ENCODE assay signal across 2 cellular contexts in the genomic region with DNA sequence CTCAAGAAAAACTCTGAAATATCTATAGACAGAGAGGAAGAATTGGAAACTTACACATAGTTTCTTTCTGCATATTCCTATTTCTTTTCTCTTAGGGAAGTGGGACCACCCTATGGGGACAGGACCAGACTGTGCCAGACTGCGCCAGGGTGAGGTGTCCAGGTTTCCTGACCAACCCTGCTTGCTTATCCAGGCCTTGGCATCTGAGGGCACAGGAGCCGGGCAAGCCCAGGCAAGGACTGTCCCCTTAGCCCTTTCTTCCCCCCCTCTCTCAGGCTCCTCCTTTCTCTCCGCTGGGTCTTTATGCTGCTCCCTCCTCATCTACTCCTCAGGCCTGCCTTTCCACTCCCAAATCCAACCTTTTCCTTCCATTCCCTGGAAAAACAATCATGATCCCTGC.
TF ChIP-seq lines count a peak whose summit lies in the region.

No MANE protein-coding gene starts in this region.

TF ChIP-seq in GM23338, 12 proteins besides CTCF, POLR2A, EP300 and RAD21:
- TF ChIP-seq EZH2 (IDR thresholded peaks at IDR 0.05; ENCODE audit: low read depth, unreplicated experiment) = no peak
- TF ChIP-seq POLR2AphosphoS5 (IDR thresholded peaks at IDR 0.05; ENCODE audit: low read depth) = no peak
- no peak for TF ChIP-seq ZNF331 (CRISPR knock-in tag; IDR thresholded peaks at IDR 0.05; ENCODE audit: low read depth)
- no peak for TF ChIP-seq STAT1 (IDR thresholded peaks at IDR 0.05; ENCODE audit: unreplicated experiment)

TF ChIP-seq in H1, 55 proteins besides CTCF, POLR2A, EP300 and RAD21:
- no peak for TF ChIP-seq SRF (IDR thresholded peaks at IDR 0.05; ENCODE audit: low read depth, low read length)
- TF ChIP-seq POU5F1 (IDR thresholded peaks at IDR 0.05; ENCODE audit: low read depth, low read length) = no peak
- TF ChIP-seq, protein P1, sequence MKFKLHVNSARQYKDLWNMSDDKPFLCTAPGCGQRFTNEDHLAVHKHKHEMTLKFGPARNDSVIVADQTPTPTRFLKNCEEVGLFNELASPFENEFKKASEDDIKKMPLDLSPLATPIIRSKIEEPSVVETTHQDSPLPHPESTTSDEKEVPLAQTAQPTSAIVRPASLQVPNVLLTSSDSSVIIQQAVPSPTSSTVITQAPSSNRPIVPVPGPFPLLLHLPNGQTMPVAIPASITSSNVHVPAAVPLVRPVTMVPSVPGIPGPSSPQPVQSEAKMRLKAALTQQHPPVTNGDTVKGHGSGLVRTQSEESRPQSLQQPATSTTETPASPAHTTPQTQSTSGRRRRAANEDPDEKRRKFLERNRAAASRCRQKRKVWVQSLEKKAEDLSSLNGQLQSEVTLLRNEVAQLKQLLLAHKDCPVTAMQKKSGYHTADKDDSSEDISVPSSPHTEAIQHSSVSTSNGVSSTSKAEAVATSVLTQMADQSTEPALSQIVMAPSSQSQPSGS (IDR thresholded peaks at IDR 0.05; ENCODE audit: low read length) = no peak
- no peak for TF ChIP-seq TAF1 (IDR thresholded peaks at IDR 0.05; ENCODE audit: low read depth, low read length)
- TF ChIP-seq BACH1 (IDR thresholded peaks at IDR 0.05; ENCODE audit: low read length) = no peak
- TF ChIP-seq, protein P2, sequence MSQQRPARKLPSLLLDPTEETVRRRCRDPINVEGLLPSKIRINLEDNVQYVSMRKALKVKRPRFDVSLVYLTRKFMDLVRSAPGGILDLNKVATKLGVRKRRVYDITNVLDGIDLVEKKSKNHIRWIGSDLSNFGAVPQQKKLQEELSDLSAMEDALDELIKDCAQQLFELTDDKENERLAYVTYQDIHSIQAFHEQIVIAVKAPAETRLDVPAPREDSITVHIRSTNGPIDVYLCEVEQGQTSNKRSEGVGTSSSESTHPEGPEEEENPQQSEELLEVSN (IDR thresholded peaks at IDR 0.05) = no peak
- TF ChIP-seq SIX5 (IDR thresholded peaks at IDR 0.05; ENCODE audit: low read depth, low read length) = no peak
- TF ChIP-seq GABPA (IDR thresholded peaks at IDR 0.05; ENCODE audit: borderline replicate concordance, insufficient read depth, low read length) = no peak
- no peak for TF ChIP-seq KDM4A (IDR thresholded peaks at IDR 0.05; ENCODE audit: low read depth, low read length, severe bottlenecking)
- no peak for TF ChIP-seq RFX5 (IDR thresholded peaks at IDR 0.05; ENCODE audit: borderline replicate concordance, low read depth, low read length)
- no peak for TF ChIP-seq BCL11A (IDR thresholded peaks at IDR 0.05; ENCODE audit: low read depth in 2 of 2, low read length in 2 of 2)
- TF ChIP-seq SIRT6 (IDR thresholded peaks at IDR 0.05; ENCODE audit: low read length) = no peak
- TF ChIP-seq BRCA1 (IDR thresholded peaks at IDR 0.05; ENCODE audit: low read depth, low read length) = no peak
- TF ChIP-seq CTBP2 (IDR thresholded peaks at IDR 0.05; ENCODE audit: borderline replicate concordance, insufficient read depth, insufficient read length, low read length) = no peak
- no peak for TF ChIP-seq FOSL1 (IDR thresholded peaks at IDR 0.05; ENCODE audit: insufficient read depth, low read depth, low read length)
